ENCODE assay signal across 15 cellular contexts in genomic region chr1:193960040-193960439, GRCh38.
DNase-seq lines count a peak whose midpoint lies in the region; ATAC-seq and TF ChIP-seq lines count a peak whose summit lies in the region.
"Had no signal": no experiment of that assay in that cellular context is flagged by ENCODE, and none has a peak within 500 bp of the region (broad histone marks: within the 10 kb centered on the region; RNA-seq: fewer than 3 reads in every experiment).

No MANE protein-coding gene starts in this region.

- H4K20me1 ChIP-seq in neural cell (ENCODE audit: insufficient read depth), result no peaks in the 10 kb centered on the region
- H4K20me1 ChIP-seq: BLaER1 treated with 17β-estradiol and CSF1 and Interleukin-3, amounts not matched to agents 10 nM and 100 nM had no signal

- H3F3A ChIP-seq in neural cell (ENCODE audit: insufficient read depth, low read length, poor library complexity, severe bottlenecking), result no peaks in the 10 kb centered on the region

- no peak for TF ChIP-seq RAD21 in neural cell (conservative IDR thresholded peaks at IDR 0.05)

- H3K9me3 ChIP-seq in heart left ventricle (peaks cover 0 to 10% (median 0%) of the 10 kb centered on the region in 12 donors), right cardiac atrium (ENCODE audit: control insufficient read depth, low read length) (no peaks in the 10 kb centered on the region), left ventricle myocardium inferior (replicated peaks) (peaks cover 16% of the 10 kb centered on the region), neural cell (ENCODE audit: low read length) (no peaks in the 10 kb centered on the region)
- H3K9me3 ChIP-seq: BLaER1 treated with 17β-estradiol and CSF1 and Interleukin-3, amounts not matched to agents 10 nM and 100 nM had no signal

- no peaks in the 10 kb centered on the region for H3K79me2 ChIP-seq in neural cell (replicated peaks; ENCODE audit: insufficient read depth, low read length)

- whole genome bisulfite sequencing in heart left ventricle, 4 donors, result 48 to 61% (median 55%) methylated on average over 2 of the region's 2 CpGs
- 63% methylated on average over 2 of the region's 2 CpGs for WGBS in right cardiac atrium

- no peaks in the 10 kb centered on the region for H3K27me3 ChIP-seq in heart left ventricle
- H3K27me3 ChIP-seq in right cardiac atrium (ENCODE audit: control insufficient read depth, insufficient read depth), result no peaks in the 10 kb centered on the region
- H3K27me3 ChIP-seq in left ventricle myocardium inferior (ENCODE audit: low read depth), result no peaks in the 10 kb centered on the region
- no peaks in the 10 kb centered on the region for H3K27me3 ChIP-seq in neural cell (ENCODE audit: insufficient read depth, low read depth, low read length)
- H3K27me3 ChIP-seq: BLaER1 treated with 17β-estradiol and CSF1 and Interleukin-3, amounts not matched to agents 10 nM and 100 nM had no signal

- H3K36me3 ChIP-seq in heart left ventricle (no peaks in the 10 kb centered on the region), left ventricle myocardium inferior (no peaks in the 10 kb centered on the region), neural cell (ENCODE audit: insufficient read depth, low read length) (no peaks in the 10 kb centered on the region)
- H3K36me3 ChIP-seq: BLaER1 treated with 17β-estradiol and CSF1 and Interleukin-3, amounts not matched to agents 10 nM and 100 nM had no signal

- peak in 1 of 4 donors; percentile 57 for ATAC-seq in heart left ventricle
- ATAC-seq in right cardiac atrium, result no peak
- ATAC-seq: GM12878 had no signal

- H3K4me3 ChIP-seq in heart left ventricle (no peak overlapping the region), right cardiac atrium (ENCODE audit: low read length) (no peak overlapping the region), left ventricle myocardium inferior (no peak overlapping the region), neural cell (ENCODE audit: low read length) (no peak overlapping the region)
- H3K4me3 ChIP-seq: BLaER1 treated with 17β-estradiol and CSF1 and Interleukin-3, amounts not matched to agents 10 nM and 100 nM; GM12878; GM23248 had no signal

- H3K9ac ChIP-seq in neural cell (ENCODE audit: low read length), result no peak overlapping the region
- H3K9ac ChIP-seq: BLaER1 treated with 17β-estradiol and CSF1 and Interleukin-3, amounts not matched to agents 10 nM and 100 nM; GM23248 had no signal

- no peak for TF ChIP-seq POLR2A in heart left ventricle (IDR thresholded peaks at IDR 0.05)

- H3K4me1 ChIP-seq in heart left ventricle (peaks cover 0 to 18% (median 0%) of the 10 kb centered on the region in 12 donors), right cardiac atrium (ENCODE audit: control insufficient read depth, insufficient read depth, low read length) (no peaks in the 10 kb centered on the region), left ventricle myocardium inferior (peaks cover 18% of the 10 kb centered on the region)
- H3K4me1 ChIP-seq: BLaER1 treated with 17β-estradiol and CSF1 and Interleukin-3, amounts not matched to agents 10 nM and 100 nM had no signal

- H2AFZ ChIP-seq in neural cell (ENCODE audit: low read depth, low read length), result no peak overlapping the region
- H2AFZ ChIP-seq: GM23248 had no signal

- DNase-seq in heart left ventricle (no peak), right cardiac atrium (no peak), left ventricle myocardium inferior (no peak), NCI-H2081 treated with DMSO at 0.1 percent for 48 hours (lab: John Stamatoyannopoulos, UW) (no peak), DMS79 treated with DMSO at 0.1 percent for 48 hours (lab: John Stamatoyannopoulos, UW) (no peak)
- DNase-seq in activated CD4-positive, alpha-beta T cell treated with anti-CD3 and anti-CD28 coated beads for 1 hour, result no peak
- DNase-seq: ACHN; CD4-positive, CD25-positive, alpha-beta regulatory T cell; DMS 273 treated with DMSO at 0.1 percent for 48 hours; GM23248; H7 had no signal

- no peak for TF ChIP-seq EP300 in neural cell (conservative IDR thresholded peaks at IDR 0.05; ENCODE audit: poor library complexity, severe bottlenecking)

- H3K4me2 ChIP-seq in neural cell (ENCODE audit: low read length), result peak overlapping the region; percentile 22
- H3K4me2 ChIP-seq: BLaER1 treated with 17β-estradiol and CSF1 and Interleukin-3, amounts not matched to agents 10 nM and 100 nM had no signal

- intact Hi-C loops in heart left ventricle (cut with DNase I), result loop anchor here in 2 of 10 donors (10.0 kb wide), 2 partner anchors 105 to 705 kb away; no protein-coding TSS in a partner anchor
- intact Hi-C loops in right cardiac atrium (cut with DNase I), result loop anchor here in 1 of 4 donors (10.0 kb wide), 1 partner anchor 775 kb away; the partner anchor contains the start of gene B3GALT2
- intact Hi-C loops in left ventricle myocardium inferior (cut with micrococcal nuclease), result no loop called here

- H3K27ac ChIP-seq in heart left ventricle (peak overlapping the region in 9 of 12 donors; percentile 52 to 82 (median 58)), right cardiac atrium (ENCODE audit: low read length) (no peak overlapping the region), left ventricle myocardium inferior (replicated peaks) (peak overlapping the region; percentile 71), neural cell (ENCODE audit: low read length) (peak overlapping the region; percentile 44)
- H3K27ac ChIP-seq: BLaER1 treated with 17β-estradiol and CSF1 and Interleukin-3, amounts not matched to agents 10 nM and 100 nM; GM23248; HL-60 had no signal

- H3K9me2 ChIP-seq in neural cell (ENCODE audit: insufficient read depth, low read length), result no peaks in the 10 kb centered on the region

- no peak for TF ChIP-seq CTCF in heart left ventricle (IDR thresholded peaks at IDR 0.05)
- TF ChIP-seq CTCF in left ventricle myocardium inferior (IDR thresholded peaks at IDR 0.05; ENCODE audit: borderline replicate concordance), result no peak
- no peak for TF ChIP-seq CTCF in neural cell (IDR thresholded peaks at IDR 0.05; ENCODE audit: poor library complexity, severe bottlenecking)

TF ChIP-seq in neural cell, 6 proteins besides CTCF, POLR2A, EP300 and RAD21:
- TF ChIP-seq, protein P1, sequence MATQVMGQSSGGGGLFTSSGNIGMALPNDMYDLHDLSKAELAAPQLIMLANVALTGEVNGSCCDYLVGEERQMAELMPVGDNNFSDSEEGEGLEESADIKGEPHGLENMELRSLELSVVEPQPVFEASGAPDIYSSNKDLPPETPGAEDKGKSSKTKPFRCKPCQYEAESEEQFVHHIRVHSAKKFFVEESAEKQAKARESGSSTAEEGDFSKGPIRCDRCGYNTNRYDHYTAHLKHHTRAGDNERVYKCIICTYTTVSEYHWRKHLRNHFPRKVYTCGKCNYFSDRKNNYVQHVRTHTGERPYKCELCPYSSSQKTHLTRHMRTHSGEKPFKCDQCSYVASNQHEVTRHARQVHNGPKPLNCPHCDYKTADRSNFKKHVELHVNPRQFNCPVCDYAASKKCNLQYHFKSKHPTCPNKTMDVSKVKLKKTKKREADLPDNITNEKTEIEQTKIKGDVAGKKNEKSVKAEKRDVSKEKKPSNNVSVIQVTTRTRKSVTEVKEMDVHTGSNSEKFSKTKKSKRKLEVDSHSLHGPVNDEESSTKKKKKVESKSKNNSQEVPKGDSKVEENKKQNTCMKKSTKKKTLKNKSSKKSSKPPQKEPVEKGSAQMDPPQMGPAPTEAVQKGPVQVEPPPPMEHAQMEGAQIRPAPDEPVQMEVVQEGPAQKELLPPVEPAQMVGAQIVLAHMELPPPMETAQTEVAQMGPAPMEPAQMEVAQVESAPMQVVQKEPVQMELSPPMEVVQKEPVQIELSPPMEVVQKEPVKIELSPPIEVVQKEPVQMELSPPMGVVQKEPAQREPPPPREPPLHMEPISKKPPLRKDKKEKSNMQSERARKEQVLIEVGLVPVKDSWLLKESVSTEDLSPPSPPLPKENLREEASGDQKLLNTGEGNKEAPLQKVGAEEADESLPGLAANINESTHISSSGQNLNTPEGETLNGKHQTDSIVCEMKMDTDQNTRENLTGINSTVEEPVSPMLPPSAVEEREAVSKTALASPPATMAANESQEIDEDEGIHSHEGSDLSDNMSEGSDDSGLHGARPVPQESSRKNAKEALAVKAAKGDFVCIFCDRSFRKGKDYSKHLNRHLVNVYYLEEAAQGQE (IDR thresholded peaks at IDR 0.05; ENCODE audit: borderline replicate concordance), result no peak
- TF ChIP-seq SMC3 (conservative IDR thresholded peaks at IDR 0.05; ENCODE audit: poor library complexity), result no peak
- no peak for TF ChIP-seq POLR2AphosphoS5 (IDR thresholded peaks at IDR 0.05)
